In the genomic region with DNA sequence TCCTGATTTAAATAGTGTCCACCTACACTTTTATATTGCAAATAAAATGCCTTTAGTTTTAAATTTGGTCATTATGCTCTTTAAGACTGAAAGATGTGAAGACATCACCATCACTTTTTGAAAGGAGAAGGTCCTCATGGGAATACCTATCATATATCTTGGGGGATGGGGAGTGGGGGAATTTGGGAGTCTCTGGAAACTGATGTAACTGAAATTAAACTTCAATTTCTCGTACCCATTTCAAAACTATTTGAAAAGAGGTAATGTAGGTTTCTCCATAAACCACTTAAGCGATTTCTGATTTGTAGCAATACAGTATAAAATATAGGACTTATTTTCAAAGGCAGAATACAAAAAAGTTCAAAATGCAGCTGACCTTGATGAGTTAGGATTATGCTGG, we compare ENCODE assay signal across 10 cellular contexts. TPM values are rescaled to one million over a fixed set of nuclear protein-coding genes. Genes with fewer than 3 reads are reported as not detected.
DNase-seq lines count a peak whose midpoint lies in the region; ATAC-seq and TF ChIP-seq lines count a peak whose summit lies in the region.
"Had no signal": no experiment of that assay in that cellular context is flagged by ENCODE, and none has a peak within 500 bp of the region (broad histone marks: within the 10 kb centered on the region; RNA-seq: fewer than 3 reads in every experiment).

No MANE protein-coding gene starts in this region.

- TF ChIP-seq POLR2A in erythroblast (IDR thresholded peaks at IDR 0.05; ENCODE audit: low read length), result no peak

- intact Hi-C loops in cardiac septum (cut with DNase I), result loop anchor here (10.0 kb wide), 1 partner anchor 759 kb away; the partner anchor contains the start of genes SASS6 and TRMT13

- H3K27me3 Mint-ChIP-seq in activated CD4-positive, alpha-beta memory T cell treated with anti-CD3 and anti-CD28 coated beads, Interleukin-2, amount 10 ng/mL, durations not matched to agents 7 days and 5 days, result no peaks in the 10 kb centered on the region

- no peaks in the 10 kb centered on the region for H3K9me3 ChIP-seq in cardiac muscle cell (ENCODE audit: low read depth)
- H3K9me3 ChIP-seq in iPS-18a (ENCODE audit: control insufficient read depth, low read depth, low read length), result peaks cover 13% of the 10 kb centered on the region
- H3K9me3 ChIP-seq in thoracic aorta, result no peaks in the 10 kb centered on the region

- peaks cover 38% of the 10 kb centered on the region for H3K4me1 Mint-ChIP-seq in activated CD4-positive, alpha-beta memory T cell treated with anti-CD3 and anti-CD28 coated beads, Interleukin-2, amount 10 ng/mL, durations not matched to agents 7 days and 5 days

- TF ChIP-seq CTCF in cardiac muscle cell (IDR thresholded peaks at IDR 0.05; ENCODE audit: low read depth, low read length) (no peak), thoracic aorta (IDR thresholded peaks at IDR 0.05) (no peak)

- H3K4me3 ChIP-seq in cardiac muscle cell (peak overlapping the region; percentile 65), iPS-18a (ENCODE audit: low read length) (peak overlapping the region; percentile 91), thoracic aorta (peak overlapping the region; percentile 98)

- peak overlapping the region; percentile 44 for H3K4me3 Mint-ChIP-seq in activated CD4-positive, alpha-beta memory T cell treated with anti-CD3 and anti-CD28 coated beads, Interleukin-2, amount 10 ng/mL, durations not matched to agents 7 days and 5 days

- H3K4me1 ChIP-seq in cardiac muscle cell (ENCODE audit: low read depth), result peaks cover 14% of the 10 kb centered on the region
- H3K4me1 ChIP-seq in iPS-18a (ENCODE audit: control insufficient read depth, low read depth, low read length), result peaks cover 6% of the 10 kb centered on the region
- peaks cover 24 to 28% of the 10 kb centered on the region in 2 donors for H3K4me1 ChIP-seq in thoracic aorta (ENCODE audit: control insufficient read depth in 1 of 2, low read depth in 2 of 2)

- peaks cover 34% of the 10 kb centered on the region for H3K36me3 Mint-ChIP-seq in activated CD4-positive, alpha-beta memory T cell treated with anti-CD3 and anti-CD28 coated beads, Interleukin-2, amount 10 ng/mL, durations not matched to agents 7 days and 5 days (ENCODE audit: low read depth)

- H3K9me3 Mint-ChIP-seq in activated CD4-positive, alpha-beta memory T cell treated with anti-CD3 and anti-CD28 coated beads, Interleukin-2, amount 10 ng/mL, durations not matched to agents 7 days and 5 days, result peaks cover 20% of the 10 kb centered on the region

- no peak overlapping the region for H3K27ac ChIP-seq in cardiac muscle cell
- no peak overlapping the region for H3K27ac ChIP-seq in iPS-18a (ENCODE audit: low read length)
- no peak overlapping the region for H3K27ac ChIP-seq in thoracic aorta

- no peak for ATAC-seq in thoracic aorta (ENCODE audit: insufficient number of reproducible peaks, low FRiP score, low read depth)

- DNase-seq in cardiac muscle cell (ENCODE audit: low read depth in 1 of 2, low spot score in 1 of 2), result no peak
- no peak for DNase-seq in cardiac septum (ENCODE audit: low spot score)
- no peak for DNase-seq in activated CD4-positive, alpha-beta memory T cell treated with anti-CD3 and anti-CD28 coated beads, Interleukin-2, amount 10 ng/mL, durations not matched to agents 7 days and 5 days
- no peak for DNase-seq in thoracic aorta (ENCODE audit: low spot score)
- no peak for DNase-seq in GM19240 (ENCODE audit: insufficient read length, low spot score)
- no peak for DNase-seq in erythroblast (lab: John Stamatoyannopoulos, UW)
- DNase-seq in DMS79 (lab: John Stamatoyannopoulos, UW), result no peak
- DNase-seq: activated CD4-positive, CD25-positive, alpha-beta regulatory T cell treated with anti-CD3 and anti-CD28 coated beads, Interleukin-2, amount 50 U/mL, for 72 hours; NCI-H1694 had no signal

- H3K36me3 ChIP-seq in cardiac muscle cell (no peaks in the 10 kb centered on the region), iPS-18a (ENCODE audit: control insufficient read depth, low read depth, low read length) (peaks cover 10% of the 10 kb centered on the region), thoracic aorta (no peaks in the 10 kb centered on the region)

- H3K27me3 ChIP-seq in cardiac muscle cell, result no peaks in the 10 kb centered on the region
- H3K27me3 ChIP-seq in iPS-18a (ENCODE audit: control insufficient read depth, insufficient read depth, low read length), result no peaks in the 10 kb centered on the region
- no peaks in the 10 kb centered on the region for H3K27me3 ChIP-seq in thoracic aorta (replicated peaks; ENCODE audit: insufficient read depth)

- H3K9ac ChIP-seq in iPS-18a (ENCODE audit: low read length), result peak overlapping the region; percentile 92

- CTCF ChIA-PET in activated CD4-positive, alpha-beta memory T cell treated with anti-CD3 and anti-CD28 coated beads, Interleukin-2, amount 10 ng/mL, durations not matched to agents 7 days and 5 days (lab: Charles Lee), result interaction anchor here (4.2 kb wide), 1 partner anchor 416 kb away, joined by 17 read pairs; no protein-coding TSS in a partner anchor

- H3K27ac Mint-ChIP-seq in activated CD4-positive, alpha-beta memory T cell treated with anti-CD3 and anti-CD28 coated beads, Interleukin-2, amount 10 ng/mL, durations not matched to agents 7 days and 5 days, result no peak overlapping the region

- POLR2A ChIA-PET in activated CD4-positive, alpha-beta memory T cell treated with anti-CD3 and anti-CD28 coated beads, Interleukin-2, amount 10 ng/mL, durations not matched to agents 7 days and 5 days (lab: Charles Lee), result interaction anchor here (2.2 to 3.3 kb wide), 2 partner anchors 7 to 22 kb away, joined by 5 to 11 read pairs; no protein-coding TSS in a partner anchor

RNA-seq across cellular contexts. Expression of gene EXTL2, which starts 0.9 kb away (rescaled TPM):
- total RNA-seq in cardiac muscle cell, result 20.0 and 23.9 TPM in 2 replicates
- polyA plus RNA-seq in cardiac muscle cell, result 42.5 and 57.2 TPM in 2 replicates
- total RNA-seq in cardiac septum, result 7.1 TPM
- 1 to 10 TPM; 1.4 to 2.4 TPM for total RNA-seq in activated CD4-positive, alpha-beta memory T cell treated with anti-CD3 and anti-CD28 coated beads, Interleukin-2, amount 10 ng/mL, durations not matched to agents 7 days and 5 days
- 10 to 100 TPM in 1 of 2 donors, 1 to 10 TPM in 1; 9.6 to 14.5 TPM for total RNA-seq in thoracic aorta

RNA-seq across cellular contexts. Expression of gene SLC30A7, which starts 2.2 kb away (rescaled TPM):
- total RNA-seq in cardiac muscle cell (6.1 and 6.9 TPM in 2 replicates), cardiac septum (8.5 TPM), thoracic aorta (10 to 100 TPM; 26.8 to 54.7 TPM)
- polyA plus RNA-seq in cardiac muscle cell, result 5.3 and 8.4 TPM in 2 replicates
- 10 to 100 TPM; 38.9 to 42.7 TPM for total RNA-seq in activated CD4-positive, alpha-beta memory T cell treated with anti-CD3 and anti-CD28 coated beads, Interleukin-2, amount 10 ng/mL, durations not matched to agents 7 days and 5 days
